In genomic region chr12:6773662-6774351, GRCh38 we compare ENCODE assay signal across 12 cellular contexts. TPM values are rescaled to one million over a fixed set of nuclear protein-coding genes. Genes with fewer than 3 reads are reported as not detected.
DNase-seq lines count a peak whose midpoint lies in the region; ATAC-seq and TF ChIP-seq lines count a peak whose summit lies in the region.
"Had no signal": no experiment of that assay in that cellular context is flagged by ENCODE, and none has a peak within 500 bp of the region (broad histone marks: within the 10 kb centered on the region; RNA-seq: fewer than 3 reads in every experiment).

No MANE protein-coding gene starts in this region.

- H3K9ac ChIP-seq in NT2/D1 (ENCODE audit: insufficient read length, low read depth) = peak overlapping the region; percentile 69

- peaks cover 50% of the 10 kb centered on the region for H3K4me1 ChIP-seq in CD4-positive, CD25-positive, alpha-beta regulatory T cell (ENCODE audit: control insufficient read depth, insufficient read depth, low read length, poor library complexity, severe bottlenecking)
- peaks cover 51% of the 10 kb centered on the region for H3K4me1 ChIP-seq in NT2/D1 (ENCODE audit: insufficient read depth, insufficient read length)
- H3K4me1 ChIP-seq in osteoblast (ENCODE audit: insufficient read depth, low read length) = peaks cover 9% of the 10 kb centered on the region

- TF ChIP-seq CTCF in osteoblast (IDR thresholded peaks at IDR 0.05; ENCODE audit: extremely low read depth, low read depth, low read length) = no peak

- no peak for DNase-seq in CD4-positive, CD25-positive, alpha-beta regulatory T cell
- no peak for DNase-seq in NT2/D1 (ENCODE audit: low read depth, low spot score)
- DNase-seq in central memory CD8-positive, alpha-beta T cell (ENCODE audit: low spot score in 2 of 2) = no peak
- DNase-seq in osteoblast (ENCODE audit: insufficient read length, low spot score, missing footprints) = peak; percentile 55
- DNase-seq in anterior cingulate cortex (lab: John Stamatoyannopoulos, UW) = no peak
- DNase-seq: NCI-H2029 treated with DMSO at 0.1 percent for 48 hours had no signal

- H3K9me3 ChIP-seq in CD4-positive, CD25-positive, alpha-beta regulatory T cell (ENCODE audit: control insufficient read depth in 2 of 2, low read length in 2 of 2) = no peaks in the 10 kb centered on the region
- H3K9me3 ChIP-seq in NT2/D1 (ENCODE audit: insufficient read depth, low read length) (no peaks in the 10 kb centered on the region), osteoblast (ENCODE audit: low read depth, low read length) (no peaks in the 10 kb centered on the region)

- H3K27ac ChIP-seq in CD4-positive, CD25-positive, alpha-beta regulatory T cell (ENCODE audit: insufficient read depth, low read length, poor library complexity, severe bottlenecking) = no peak overlapping the region
- H3K27ac ChIP-seq in osteoblast (ENCODE audit: low read depth, low read length) = no peak overlapping the region
- H3K27ac ChIP-seq: cardiac muscle cell had no signal

- peaks cover 42% of the 10 kb centered on the region for H3K27me3 Mint-ChIP-seq in CD4-positive, CD25-positive, alpha-beta regulatory T cell
- no peaks in the 10 kb centered on the region for H3K27me3 Mint-ChIP-seq in central memory CD8-positive, alpha-beta T cell

- peaks cover 22% of the 10 kb centered on the region for H4K20me1 ChIP-seq in osteoblast (ENCODE audit: insufficient read depth, low read length)

- H3K4me3 ChIP-seq in CD4-positive, CD25-positive, alpha-beta regulatory T cell (ENCODE audit: low read depth, low read length) = no peak overlapping the region
- H3K4me3 ChIP-seq in NT2/D1 (ENCODE audit: insufficient read length, low read depth) = peak overlapping the region; percentile 8
- H3K4me3 ChIP-seq in osteoblast (ENCODE audit: insufficient read depth, low read length) = no peak overlapping the region
- H3K4me3 ChIP-seq: cardiac muscle cell had no signal

- H3K27ac Mint-ChIP-seq in CD4-positive, CD25-positive, alpha-beta regulatory T cell = peak overlapping the region in 1 of 3 donors; percentile 79
- peak overlapping the region; percentile 91 for H3K27ac Mint-ChIP-seq in central memory CD8-positive, alpha-beta T cell (ENCODE audit: low read depth)

- peak in 1 of 2 donors; percentile 21 for ATAC-seq in CD4-positive, CD25-positive, alpha-beta regulatory T cell (ENCODE audit: low read depth in 2 of 2)
- ATAC-seq in central memory CD8-positive, alpha-beta T cell (replicated peaks; ENCODE audit: extremely low read depth, poor library complexity, severe bottlenecking) = no peak
- ATAC-seq in GM18498 (IDR thresholded peaks at IDR 0.05; ENCODE audit: unreplicated experiment) (no peak), GM18868 (IDR thresholded peaks at IDR 0.05; ENCODE audit: unreplicated experiment) (no peak), GM19467 (IDR thresholded peaks at IDR 0.05; ENCODE audit: unreplicated experiment) (no peak)
- ATAC-seq: SK-N-SH treated with all-trans-retinoic acid at 6 μM for 48 hours had no signal

- peak overlapping the region in 3 of 4 donors; percentile 78 to 82 (median 81) for H3K4me3 Mint-ChIP-seq in CD4-positive, CD25-positive, alpha-beta regulatory T cell
- peak overlapping the region; percentile 86 for H3K4me3 Mint-ChIP-seq in central memory CD8-positive, alpha-beta T cell

- no peaks in the 10 kb centered on the region for H3K36me3 ChIP-seq in CD4-positive, CD25-positive, alpha-beta regulatory T cell (ENCODE audit: control insufficient read depth, insufficient read depth, low read length)
- H3K36me3 ChIP-seq in NT2/D1 (ENCODE audit: insufficient read depth, insufficient read length, low read length) (peaks cover 51% of the 10 kb centered on the region), osteoblast (ENCODE audit: insufficient read depth, low read length) (peaks cover 15% of the 10 kb centered on the region)
- H3K36me3 ChIP-seq: cardiac muscle cell had no signal

- peaks cover 14% of the 10 kb centered on the region for H3K27me3 ChIP-seq in CD4-positive, CD25-positive, alpha-beta regulatory T cell (ENCODE audit: control insufficient read depth, insufficient read depth, low read length)
- H3K27me3 ChIP-seq in NT2/D1 (ENCODE audit: insufficient read depth, insufficient read length) = peaks cover 57% of the 10 kb centered on the region
- H3K27me3 ChIP-seq in osteoblast (ENCODE audit: insufficient read depth, low read length) = no peaks in the 10 kb centered on the region

- H3K9me3 Mint-ChIP-seq in CD4-positive, CD25-positive, alpha-beta regulatory T cell = no peaks in the 10 kb centered on the region
- H3K9me3 Mint-ChIP-seq in central memory CD8-positive, alpha-beta T cell = no peaks in the 10 kb centered on the region
- H3K9me3 Mint-ChIP-seq: immature natural killer cell had no signal

- H3K36me3 Mint-ChIP-seq in CD4-positive, CD25-positive, alpha-beta regulatory T cell = no peaks in the 10 kb centered on the region
- H3K36me3 Mint-ChIP-seq in central memory CD8-positive, alpha-beta T cell (ENCODE audit: insufficient read depth) = peaks cover 11% of the 10 kb centered on the region
- H3K36me3 Mint-ChIP-seq: immature natural killer cell had no signal

- H3K4me2 ChIP-seq in osteoblast (ENCODE audit: insufficient read depth, low read length) = no peak overlapping the region

- peaks cover 9% of the 10 kb centered on the region for H3K79me2 ChIP-seq in osteoblast (ENCODE audit: insufficient read depth, low read length)

- H3K4me1 Mint-ChIP-seq in CD4-positive, CD25-positive, alpha-beta regulatory T cell = peaks cover 0 to 56% (median 16%) of the 10 kb centered on the region in 4 donors
- H3K4me1 Mint-ChIP-seq in central memory CD8-positive, alpha-beta T cell = peaks cover 67% of the 10 kb centered on the region

- no peak overlapping the region for H2AFZ ChIP-seq in osteoblast (ENCODE audit: low read length)

RNA-seq across cellular contexts. Expression of gene LAG3, which starts 1.5 kb away (rescaled TPM):
- 8.2 TPM for total RNA-seq in CD4-positive, CD25-positive, alpha-beta regulatory T cell
- 10 to 100 TPM in 2 of 4 donors, 1 to 10 TPM in 2; 6.3 to 12.6 (median 11.0) TPM for polyA plus RNA-seq in CD4-positive, CD25-positive, alpha-beta regulatory T cell
- total RNA-seq in osteoblast = not detected in 2 replicates
- polyA plus RNA-seq: cardiac muscle cell had no signal

RNA-seq across cellular contexts. Expression of gene PTMS, which starts 7.6 kb away (rescaled TPM):
- total RNA-seq in CD4-positive, CD25-positive, alpha-beta regulatory T cell = 15.0 TPM
- polyA plus RNA-seq in CD4-positive, CD25-positive, alpha-beta regulatory T cell = 1 to 10 TPM; 1.3 to 3.9 (median 2.5) TPM
- 70.4 and 72.7 TPM in 2 replicates for total RNA-seq in osteoblast

RNA-seq across cellular contexts. Expression of gene CD4, which starts 15.5 kb away (rescaled TPM):
- total RNA-seq in CD4-positive, CD25-positive, alpha-beta regulatory T cell = 224 TPM
- 100 to 1,000 TPM; 312 to 330 (median 324) TPM for polyA plus RNA-seq in CD4-positive, CD25-positive, alpha-beta regulatory T cell
- total RNA-seq in osteoblast = 10.9 and 15.0 TPM in 2 replicates

RNA-seq across cellular contexts. Expression of gene MLF2, which starts 20.9 kb away (rescaled TPM):
- total RNA-seq in CD4-positive, CD25-positive, alpha-beta regulatory T cell = 101 TPM
- 100 to 1,000 TPM; 104 to 124 (median 114) TPM for polyA plus RNA-seq in CD4-positive, CD25-positive, alpha-beta regulatory T cell
- total RNA-seq in osteoblast = 118 and 138 TPM in 2 replicates

RNA-seq across cellular contexts. Expression of gene GPR162, which starts 47.8 kb away (rescaled TPM):
- total RNA-seq in CD4-positive, CD25-positive, alpha-beta regulatory T cell = not detected
- polyA plus RNA-seq in CD4-positive, CD25-positive, alpha-beta regulatory T cell = not detected
- 1.4 and 5.0 TPM in 2 replicates for total RNA-seq in osteoblast
- polyA plus RNA-seq: immature natural killer cell had no signal

Comparison
In these comparisons a context has a peak if more than half of its experiments do, and no peak if none do; other contexts are left out.
1. RNA of gene CD4, which starts 15.5 kb away (total RNA-seq): 224 TPM in CD4-positive, CD25-positive, alpha-beta regulatory T cell (single experiment); 10.9 to 15.0 TPM in osteoblast; every median in the first group is over 10 times any median in the second.